ENCODE assay signal across 9 cellular contexts in the genomic region with DNA sequence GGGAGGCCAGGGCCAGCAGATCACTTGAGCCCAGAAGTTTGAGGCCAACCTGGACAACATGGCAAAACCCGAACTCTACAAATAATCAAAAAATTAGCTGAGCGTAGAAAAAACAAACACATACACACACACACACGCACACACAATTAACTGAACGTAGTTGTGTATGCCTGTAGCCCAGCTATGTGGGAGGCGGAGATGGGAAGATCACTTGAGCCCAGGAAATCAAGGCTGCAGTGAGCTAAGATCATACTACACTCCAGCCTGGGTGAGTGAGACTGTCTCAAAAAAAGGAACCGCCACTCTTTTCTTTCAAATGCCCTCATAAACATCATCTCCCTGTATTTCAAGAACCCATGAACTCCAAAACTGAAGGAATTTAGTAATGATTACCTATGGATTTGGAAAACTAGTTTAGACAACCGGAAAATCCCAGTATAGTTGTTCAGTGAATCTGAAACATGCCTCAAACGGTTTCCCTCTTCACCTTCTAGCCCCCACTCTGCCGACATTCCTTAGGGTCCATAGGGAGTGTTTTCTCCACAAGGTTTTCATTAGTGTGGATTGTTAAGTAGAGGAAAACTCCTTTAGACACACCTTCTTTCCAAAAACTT. TPM values are rescaled to one million over a fixed set of nuclear protein-coding genes. Genes with fewer than 3 reads are reported as not detected.
DNase-seq lines count a peak whose midpoint lies in the region; ATAC-seq and TF ChIP-seq lines count a peak whose summit lies in the region.
"Had no signal": no experiment of that assay in that cellular context is flagged by ENCODE, and none has a peak within 500 bp of the region (broad histone marks: within the 10 kb centered on the region; RNA-seq: fewer than 3 reads in every experiment).

No MANE protein-coding gene starts in this region.

- ATAC-seq in activated naive CD8-positive, alpha-beta T cell treated with anti-CD3 and anti-CD28 coated beads, Interleukin-2, amount 50 U/mL, for 24 hours: no peak
- ATAC-seq in upper lobe of right lung: peak; percentile 7
- ATAC-seq in GM19023 (IDR thresholded peaks at IDR 0.05; ENCODE audit: unreplicated experiment): no peak

- peaks cover 36% of the 10 kb centered on the region for H3K36me3 ChIP-seq in upper lobe of right lung

- no peak for DNase-seq in activated naive CD8-positive, alpha-beta T cell treated with anti-CD3 and anti-CD28 coated beads, Interleukin-2, amount 50 U/mL, for 24 hours
- DNase-seq in astrocyte of the cerebellum (ENCODE audit: low read depth) (no peak), upper lobe of right lung (no peak), NOMO-1 treated with dmso at 0.1 percent for 144 hours (lab: John Stamatoyannopoulos, UW; ENCODE audit: unreplicated experiment) (no peak), NCI-H1092 treated with DMSO at 0.1 percent for 48 hours (lab: John Stamatoyannopoulos, UW) (no peak)
- DNase-seq: DND-41 had no signal

- peaks cover 22% of the 10 kb centered on the region for H3K36me3 Mint-ChIP-seq in activated naive CD8-positive, alpha-beta T cell
- H3K36me3 Mint-ChIP-seq in activated naive CD8-positive, alpha-beta T cell treated with anti-CD3 and anti-CD28 coated beads, Interleukin-2, amount 50 U/mL, for 24 hours (ENCODE audit: low read depth): peaks cover 43% of the 10 kb centered on the region

- H3K4me3 Mint-ChIP-seq in activated naive CD8-positive, alpha-beta T cell: peak overlapping the region; percentile 98
- H3K4me3 Mint-ChIP-seq in activated naive CD8-positive, alpha-beta T cell treated with anti-CD3 and anti-CD28 coated beads, Interleukin-2, amount 50 U/mL, for 24 hours: no peak overlapping the region

- H3K4me3 ChIP-seq in astrocyte of the cerebellum (ENCODE audit: low read depth, low read length) (peak overlapping the region; percentile 65), mononuclear cell (ENCODE audit: low read length) (peak overlapping the region; percentile 100), upper lobe of right lung (peak overlapping the region; percentile 92)

- peak overlapping the region; percentile 99 for H3K27ac Mint-ChIP-seq in activated naive CD8-positive, alpha-beta T cell
- no peak overlapping the region for H3K27ac Mint-ChIP-seq in activated naive CD8-positive, alpha-beta T cell treated with anti-CD3 and anti-CD28 coated beads, Interleukin-2, amount 50 U/mL, for 24 hours

- peak overlapping the region; percentile 99 for H3K27ac ChIP-seq in upper lobe of right lung

- peaks cover 3% of the 10 kb centered on the region for H3K9me3 Mint-ChIP-seq in activated naive CD8-positive, alpha-beta T cell (ENCODE audit: low read depth)
- no peaks in the 10 kb centered on the region for H3K9me3 Mint-ChIP-seq in activated naive CD8-positive, alpha-beta T cell treated with anti-CD3 and anti-CD28 coated beads, Interleukin-2, amount 50 U/mL, for 24 hours

- H3K9me3 ChIP-seq in mononuclear cell (ENCODE audit: low read depth, low read length) (no peaks in the 10 kb centered on the region), upper lobe of right lung (no peaks in the 10 kb centered on the region)

- TF ChIP-seq CTCF in astrocyte of the cerebellum (IDR thresholded peaks at IDR 0.05; ENCODE audit: low read depth, low read length, missing control alignments): no peak
- TF ChIP-seq CTCF in upper lobe of right lung (IDR thresholded peaks at IDR 0.05): no peak

- H3K27me3 ChIP-seq in mononuclear cell (ENCODE audit: insufficient read depth, low read length) (no peaks in the 10 kb centered on the region), upper lobe of right lung (no peaks in the 10 kb centered on the region)

- H3K4me1 Mint-ChIP-seq in activated naive CD8-positive, alpha-beta T cell (ENCODE audit: low read depth): peaks cover 70% of the 10 kb centered on the region
- peaks cover 60% of the 10 kb centered on the region for H3K4me1 Mint-ChIP-seq in activated naive CD8-positive, alpha-beta T cell treated with anti-CD3 and anti-CD28 coated beads, Interleukin-2, amount 50 U/mL, for 24 hours

- in situ Hi-C loops in astrocyte of the cerebellum (cut with HindIII; ENCODE audit: low sequenced_read_pairs): no loop called here

- intact Hi-C loops in upper lobe of right lung (cut with DNase I): no loop called here

- no peaks in the 10 kb centered on the region for H3K27me3 Mint-ChIP-seq in activated naive CD8-positive, alpha-beta T cell
- H3K27me3 Mint-ChIP-seq in activated naive CD8-positive, alpha-beta T cell treated with anti-CD3 and anti-CD28 coated beads, Interleukin-2, amount 50 U/mL, for 24 hours: no peaks in the 10 kb centered on the region

- H3K4me1 ChIP-seq in mononuclear cell (ENCODE audit: insufficient read depth, low read length): peaks cover 54% of the 10 kb centered on the region
- peaks cover 23% of the 10 kb centered on the region for H3K4me1 ChIP-seq in upper lobe of right lung

RNA-seq across cellular contexts. Expression of a gene that starts 4.5 kb away (rescaled TPM):
- total RNA-seq in mononuclear cell (2,317 TPM), upper lobe of right lung (945 TPM)

RNA-seq across cellular contexts. Expression of a gene that starts 27.4 kb away (rescaled TPM):
- 12.7 TPM for total RNA-seq in mononuclear cell
- total RNA-seq in upper lobe of right lung: 21.4 TPM

RNA-seq across cellular contexts. Expression of a gene that starts 27.5 kb away (rescaled TPM):
- 0.42 TPM for total RNA-seq in mononuclear cell
- total RNA-seq in upper lobe of right lung: 0.69 TPM

RNA-seq across cellular contexts. Expression of a gene that starts 29.6 kb away (rescaled TPM):
- total RNA-seq in mononuclear cell (not detected), upper lobe of right lung (not detected)

RNA-seq across cellular contexts. Expression of a gene that starts 34.1 kb away (rescaled TPM):
- total RNA-seq in mononuclear cell: 15.1 TPM
- 32.8 TPM for total RNA-seq in upper lobe of right lung
